17 cellular contexts compared by ENCODE assay signal in the genomic region with DNA sequence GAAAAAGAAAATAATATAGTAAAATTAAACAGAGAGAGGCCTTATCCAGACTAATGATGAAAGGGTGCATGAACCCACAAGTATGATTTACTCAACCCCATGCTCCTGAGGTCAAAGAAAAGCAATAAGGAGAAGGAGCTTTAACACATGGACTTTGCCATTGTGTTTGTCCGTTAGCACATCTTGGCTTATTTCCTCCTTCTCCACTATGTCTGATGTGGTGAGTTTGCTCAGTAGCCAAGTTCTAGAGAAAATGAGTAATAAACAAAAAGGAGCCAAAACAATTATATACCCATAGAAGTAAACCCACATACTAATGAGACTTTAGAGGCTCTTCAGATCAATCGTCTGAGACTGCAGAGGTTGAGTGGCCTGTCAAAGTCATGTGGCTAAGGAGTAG. TPM values are rescaled to one million over a fixed set of nuclear protein-coding genes. Genes with fewer than 3 reads are reported as not detected.
DNase-seq lines count a peak whose midpoint lies in the region; ATAC-seq, FAIRE-seq and TF ChIP-seq lines count a peak whose summit lies in the region.
"Had no signal": no experiment of that assay in that cellular context is flagged by ENCODE, and none has a peak within 500 bp of the region (broad histone marks: within the 10 kb centered on the region; RNA-seq: fewer than 3 reads in every experiment).

No MANE protein-coding gene starts in this region.

- no peak overlapping the region for H2AFZ ChIP-seq in OCI-LY7 (ENCODE audit: low read length)

- WGBS in right cardiac atrium = 35% methylated on average over 2 of the region's 2 CpGs
- WGBS in small intestine, 3 donors = 22 to 39% (median 27%) methylated on average over 2 of the region's 2 CpGs

- H3K79me2 ChIP-seq in OCI-LY7 (ENCODE audit: insufficient read depth, low read depth, low read length) = no peaks in the 10 kb centered on the region

- peak overlapping the region; percentile 91 for H3K27ac ChIP-seq in right cardiac atrium (ENCODE audit: low read length)
- H3K27ac ChIP-seq in small intestine (ENCODE audit: low read depth in 1 of 2, low read length in 1 of 2) = peak overlapping the region in 1 of 2 donors; percentile 73
- H3K27ac ChIP-seq in OCI-LY7 (ENCODE audit: low read depth, low read length, poor library complexity, severe bottlenecking) = no peak overlapping the region

- intact Hi-C loops in right cardiac atrium (cut with DNase I) = no loop called here
- intact Hi-C loops in OCI-LY7 (cut with micrococcal nuclease; ENCODE audit: unreplicated experiment) = no loop called here

- H3K36me3 ChIP-seq in small intestine (ENCODE audit: control insufficient read depth in 2 of 2, insufficient read depth in 2 of 2, low read length in 2 of 2) = no peaks in the 10 kb centered on the region
- H3K36me3 ChIP-seq in OCI-LY7 (ENCODE audit: insufficient read depth, low read length) = no peaks in the 10 kb centered on the region
- H3K36me3 ChIP-seq: adrenal gland had no signal

- no peak for FAIRE-seq in small intestine (lab: Jason Lieb, UNC)

- no peak overlapping the region for H3K4me2 ChIP-seq in OCI-LY7 (ENCODE audit: low read length)

- H3K9me3 ChIP-seq in right cardiac atrium (ENCODE audit: control insufficient read depth, low read length) (no peaks in the 10 kb centered on the region), small intestine (ENCODE audit: control insufficient read depth, low read depth) (no peaks in the 10 kb centered on the region), OCI-LY7 (ENCODE audit: low read length) (no peaks in the 10 kb centered on the region)
- H3K9me3 ChIP-seq: adrenal gland had no signal

- H3K4me3 ChIP-seq in cardiac fibroblast (replicated peaks in 1 of 2; ENCODE audit: low read depth in 2 of 2, low read length in 2 of 2) (no peak overlapping the region), right cardiac atrium (ENCODE audit: low read length) (no peak overlapping the region), small intestine (ENCODE audit: low read depth in 1 of 2, low read length in 2 of 2) (no peak overlapping the region), OCI-LY7 (ENCODE audit: low read depth, low read length, poor library complexity, severe bottlenecking) (no peak overlapping the region)
- H3K4me3 ChIP-seq: adrenal gland had no signal

- ATAC-seq in right cardiac atrium (peak; percentile 28 to 47), GM19463 (IDR thresholded peaks at IDR 0.05; ENCODE audit: unreplicated experiment) (no peak)
- ATAC-seq: activated CD8-positive, alpha-beta T cell treated with anti-CD3 and anti-CD28 coated beads, Interleukin-2, amount 10 ng/mL, durations not matched to agents 7 days and 5 days; CD8-positive, alpha-beta T cell had no signal

- CTCF ChIA-PET in OCI-LY7 (lab: Charles Lee; ENCODE audit: unreplicated experiment) = no interaction called here

- TF ChIP-seq CTCF in cardiac fibroblast (IDR thresholded peaks at IDR 0.05; ENCODE audit: low read depth, low read length) (no peak), OCI-LY7 (conservative IDR thresholded peaks at IDR 0.05; ENCODE audit: low read length) (no peak)

- DNase-seq in AG20443 (ENCODE audit: low spot score) = peak; percentile 37
- peak; percentile 59 to 73 for DNase-seq in cardiac fibroblast (ENCODE audit: low read depth in 2 of 2)
- no peak for DNase-seq in right cardiac atrium
- peak; percentile 79 for DNase-seq in small intestine
- DNase-seq in NCI-H1930 (lab: John Stamatoyannopoulos, UW) = no peak
- no peak for DNase-seq in NK-92 treated with Interleukin-12 subunit alpha and Interleukin-12 subunit beta, amount 100 ng/mL, for 24 hours (lab: John Stamatoyannopoulos, UW)
- no peak for DNase-seq in OCI-LY7 (ENCODE audit: low spot score)
- DNase-seq: activated CD8-positive, alpha-beta T cell treated with anti-CD3 and anti-CD28 coated beads, Interleukin-2, amount 10 ng/mL, durations not matched to agents 7 days and 5 days; adrenal gland; CD8-positive, alpha-beta T cell; EL; HCEC 1CT; MV-4-11; nephron progenitor cell; retina; stimulated activated CD4-positive, alpha-beta T cell treated with anti-CD3 and anti-CD28 coated beads, Interleukin-2, amount 100 ng/mL, for 24 hours had no signal

- no TSS peak for BruUV-seq in OCI-LY7 (replicated peaks; lab: Mats Ljungman, UMichigan)

- H3K9me2 ChIP-seq in OCI-LY7 (ENCODE audit: insufficient read depth, low read length) = no peaks in the 10 kb centered on the region

- POLR2A ChIA-PET in OCI-LY7 (lab: Charles Lee) = interaction anchor here (0.6 kb wide), 1 partner anchor 147 kb away, joined by 3 read pairs; no protein-coding TSS in a partner anchor

- no peaks in the 10 kb centered on the region for H4K20me1 ChIP-seq in OCI-LY7 (ENCODE audit: insufficient read depth, low read length)

- no peaks in the 10 kb centered on the region for H3K27me3 ChIP-seq in right cardiac atrium (ENCODE audit: control insufficient read depth, insufficient read depth)
- H3K27me3 ChIP-seq in small intestine (ENCODE audit: control insufficient read depth in 2 of 2, insufficient read depth in 2 of 2, low read length in 2 of 2) = no peaks in the 10 kb centered on the region
- H3K27me3 ChIP-seq: adrenal gland had no signal

- H3K4me1 ChIP-seq in right cardiac atrium (ENCODE audit: control insufficient read depth, insufficient read depth, low read length) (no peaks in the 10 kb centered on the region), small intestine (ENCODE audit: control insufficient read depth in 2 of 2, insufficient read depth in 1 of 2, low read depth in 1 of 2, low read length in 1 of 2) (peaks cover 4 to 16% of the 10 kb centered on the region in 2 donors), OCI-LY7 (ENCODE audit: insufficient read depth, low read length, poor library complexity, severe bottlenecking) (no peaks in the 10 kb centered on the region)

RNA-seq across cellular contexts. Expression of gene ADD3, which starts 26.1 kb away (rescaled TPM):
- total RNA-seq in right cardiac atrium = 100 to 1,000 TPM; 113 to 146 (median 124) TPM
- 47.4 TPM for polyA plus RNA-seq in right cardiac atrium
- polyA plus RNA-seq in small intestine = 100 to 1,000 TPM in 1 of 3 donors, 10 to 100 TPM in 2; 63.7 to 123 (median 74.8) TPM
- 53.3 and 75.8 TPM in 2 replicates for total RNA-seq in OCI-LY7 (2014; rRNA removed; shearing (Covaris generic))
- total RNA-seq in OCI-LY7 (2022) = 89.7 and 100 TPM in 2 replicates

RNA-seq across cellular contexts. Expression of gene XPNPEP1, which starts 58.3 kb away (rescaled TPM):
- total RNA-seq in right cardiac atrium (10 to 100 TPM; 36.9 to 47.4 (median 39.1) TPM), OCI-LY7 (2022) (130 and 136 TPM in 2 replicates)
- polyA plus RNA-seq in right cardiac atrium (20.7 TPM), small intestine (100 to 1,000 TPM in 2 of 3 donors, 10 to 100 TPM in 1; 76.6 to 138 (median 118) TPM)
- total RNA-seq in OCI-LY7 (2014; rRNA removed; shearing (Covaris generic)) = 234 and 237 TPM in 2 replicates

Comparison
In these comparisons a context has a peak if more than half of its experiments do, and no peak if none do; other contexts are left out.
1. DNase-seq: peak in AG20443 (single experiment), cardiac fibroblast (2 of 2) and small intestine (single experiment); none in right cardiac atrium (0 of 3), NCI-H1930 (0 of 2), NK-92 treated with Interleukin-12 subunit alpha and Interleukin-12 subunit beta, amount 100 ng/mL, for 24 hours (single experiment) and OCI-LY7 (single experiment).